In genomic region chr12:110637869-110638441, GRCh38 we compare ENCODE assay signal across 23 cellular contexts. TPM values are rescaled to one million over a fixed set of nuclear protein-coding genes. Genes with fewer than 3 reads are reported as not detected.
DNase-seq lines count a peak whose midpoint lies in the region; ATAC-seq and TF ChIP-seq lines count a peak whose summit lies in the region.
"Had no signal": no experiment of that assay in that cellular context is flagged by ENCODE, and none has a peak within 500 bp of the region (broad histone marks: within the 10 kb centered on the region; RNA-seq: fewer than 3 reads in every experiment).

No MANE protein-coding gene starts in this region.

- 66 to 83% (median 72%) methylated on average over 3 of the region's 3 CpGs for WGBS in psoas muscle, 3 donors

- no peaks in the 10 kb centered on the region for H3K27me3 Mint-ChIP-seq in activated naive CD8-positive, alpha-beta T cell treated with anti-CD3 and anti-CD28 coated beads, Interleukin-2, amount 10 ng/mL, durations not matched to agents 7 days and 5 days
- H3K27me3 Mint-ChIP-seq in activated T-helper 1 cell treated with anti-CD3 and anti-CD28 coated beads, Interleukin-12 subunit alpha, Interleukin-12 subunit beta, Interleukin-2, Interleukin-4 antibody, amounts not matched to agents 30 ng/mL and 10 ng/mL and 1 ng/mL, durations not matched to agents 14 hours and 24 hours and 36 hours (ENCODE audit: insufficient read depth) = no peaks in the 10 kb centered on the region

- H3K9me3 ChIP-seq in psoas muscle = no peaks in the 10 kb centered on the region
- H3K9me3 ChIP-seq: body of pancreas, ovary, SJSA1, thoracic aorta had no signal

- TF ChIP-seq CTCF in psoas muscle (IDR thresholded peaks at IDR 0.05) = no peak

- intact Hi-C loops in psoas muscle (cut with DNase I) = loop anchor here in 1 of 2 donors (10.0 kb wide), 1 partner anchor 247 kb away; no protein-coding TSS in a partner anchor
- intact Hi-C loops in activated T-helper 1 cell treated with anti-CD3 and anti-CD28 coated beads, Interleukin-12 subunit alpha, Interleukin-12 subunit beta, Interleukin-2, Interleukin-4 antibody, amounts not matched to agents 30 ng/mL and 10 ng/mL and 1 ng/mL, durations not matched to agents 14 hours and 24 hours and 36 hours (cut with micrococcal nuclease) = no loop called here

- peak; percentile 58 for ATAC-seq in HG02943 (IDR thresholded peaks at IDR 0.05; ENCODE audit: low read depth, unreplicated experiment)
- peak; percentile 86 for ATAC-seq in activated naive CD8-positive, alpha-beta T cell treated with anti-CD3 and anti-CD28 coated beads, Interleukin-2, amount 10 ng/mL, durations not matched to agents 7 days and 5 days (ENCODE audit: low read depth)
- peak; percentile 76 to 85 (median 82) for ATAC-seq in psoas muscle
- ATAC-seq in GM21381 (IDR thresholded peaks at IDR 0.05; ENCODE audit: unreplicated experiment) = no peak
- ATAC-seq in HG02588 (IDR thresholded peaks at IDR 0.05; ENCODE audit: unreplicated experiment) = no peak
- ATAC-seq: body of pancreas, left colon had no signal

- POLR2A ChIA-PET in activated naive CD8-positive, alpha-beta T cell treated with anti-CD3 and anti-CD28 coated beads, Interleukin-2, amount 10 ng/mL, durations not matched to agents 7 days and 5 days (lab: Charles Lee) = interaction anchor here (0.9 kb wide), 1 partner anchor 17 kb away, joined by 3 read pairs; no protein-coding TSS in a partner anchor

- peaks cover 37% of the 10 kb centered on the region for H3K4me1 Mint-ChIP-seq in activated naive CD8-positive, alpha-beta T cell treated with anti-CD3 and anti-CD28 coated beads, Interleukin-2, amount 10 ng/mL, durations not matched to agents 7 days and 5 days
- H3K4me1 Mint-ChIP-seq in activated T-helper 1 cell treated with anti-CD3 and anti-CD28 coated beads, Interleukin-12 subunit alpha, Interleukin-12 subunit beta, Interleukin-2, Interleukin-4 antibody, amounts not matched to agents 30 ng/mL and 10 ng/mL and 1 ng/mL, durations not matched to agents 14 hours and 24 hours and 36 hours (ENCODE audit: low read depth) = peaks cover 32% of the 10 kb centered on the region

- H3K27ac Mint-ChIP-seq in activated naive CD8-positive, alpha-beta T cell treated with anti-CD3 and anti-CD28 coated beads, Interleukin-2, amount 10 ng/mL, durations not matched to agents 7 days and 5 days = peak overlapping the region; percentile 54
- H3K27ac Mint-ChIP-seq in activated T-helper 1 cell treated with anti-CD3 and anti-CD28 coated beads, Interleukin-12 subunit alpha, Interleukin-12 subunit beta, Interleukin-2, Interleukin-4 antibody, amounts not matched to agents 30 ng/mL and 10 ng/mL and 1 ng/mL, durations not matched to agents 14 hours and 24 hours and 36 hours = no peak overlapping the region
- H3K27ac Mint-ChIP-seq: activated naive CD4-positive, alpha-beta T cell treated with anti-CD3 and anti-CD28 coated beads for 36 hours; T-helper 2 cell treated with Interferon-gamma antibody and Interleukin-4, amounts not matched to agents 5 μg/mL and 100 μg/mL, for 36 hours had no signal

- H3K9me3 Mint-ChIP-seq in activated naive CD8-positive, alpha-beta T cell treated with anti-CD3 and anti-CD28 coated beads, Interleukin-2, amount 10 ng/mL, durations not matched to agents 7 days and 5 days = no peaks in the 10 kb centered on the region
- H3K9me3 Mint-ChIP-seq in activated T-helper 1 cell treated with anti-CD3 and anti-CD28 coated beads, Interleukin-12 subunit alpha, Interleukin-12 subunit beta, Interleukin-2, Interleukin-4 antibody, amounts not matched to agents 30 ng/mL and 10 ng/mL and 1 ng/mL, durations not matched to agents 14 hours and 24 hours and 36 hours = no peaks in the 10 kb centered on the region
- H3K9me3 Mint-ChIP-seq: activated naive CD4-positive, alpha-beta T cell treated with anti-CD3 and anti-CD28 coated beads for 36 hours; T-helper 2 cell treated with Interferon-gamma antibody and Interleukin-4, amounts not matched to agents 5 μg/mL and 100 μg/mL, for 36 hours had no signal

- H3K4me1 ChIP-seq in psoas muscle = peaks cover 23% of the 10 kb centered on the region
- H3K4me1 ChIP-seq: body of pancreas had no signal

- H3K4me3 Mint-ChIP-seq in activated naive CD8-positive, alpha-beta T cell treated with anti-CD3 and anti-CD28 coated beads, Interleukin-2, amount 10 ng/mL, durations not matched to agents 7 days and 5 days = no peak overlapping the region
- H3K4me3 Mint-ChIP-seq in activated T-helper 1 cell treated with anti-CD3 and anti-CD28 coated beads, Interleukin-12 subunit alpha, Interleukin-12 subunit beta, Interleukin-2, Interleukin-4 antibody, amounts not matched to agents 30 ng/mL and 10 ng/mL and 1 ng/mL, durations not matched to agents 14 hours and 24 hours and 36 hours = no peak overlapping the region
- H3K4me3 Mint-ChIP-seq: activated naive CD4-positive, alpha-beta T cell treated with anti-CD3 and anti-CD28 coated beads for 36 hours; T-helper 2 cell treated with Interferon-gamma antibody and Interleukin-4, amounts not matched to agents 5 μg/mL and 100 μg/mL, for 36 hours had no signal

- H3K36me3 Mint-ChIP-seq in activated naive CD8-positive, alpha-beta T cell treated with anti-CD3 and anti-CD28 coated beads, Interleukin-2, amount 10 ng/mL, durations not matched to agents 7 days and 5 days = peaks cover 1% of the 10 kb centered on the region
- no peaks in the 10 kb centered on the region for H3K36me3 Mint-ChIP-seq in activated T-helper 1 cell treated with anti-CD3 and anti-CD28 coated beads, Interleukin-12 subunit alpha, Interleukin-12 subunit beta, Interleukin-2, Interleukin-4 antibody, amounts not matched to agents 30 ng/mL and 10 ng/mL and 1 ng/mL, durations not matched to agents 14 hours and 24 hours and 36 hours (ENCODE audit: low read depth)

- peaks cover 0 to 3% of the 10 kb centered on the region in 2 donors for H3K36me3 ChIP-seq in psoas muscle (ENCODE audit: insufficient read depth in 1 of 2, low read depth in 1 of 2)
- H3K36me3 ChIP-seq: ovary, SJSA1, thoracic aorta had no signal

- DNase-seq in EL (peak; percentile 8), psoas muscle (peak in 1 of 2 donors; percentile 46), NCI-H1105 treated with DMSO at 0.1 percent for 48 hours (lab: John Stamatoyannopoulos, UW) (no peak)
- DNase-seq in activated naive CD8-positive, alpha-beta T cell treated with anti-CD3 and anti-CD28 coated beads, Interleukin-2, amount 10 ng/mL, durations not matched to agents 7 days and 5 days = no peak
- DNase-seq in activated T-helper 1 cell treated with anti-CD3 and anti-CD28 coated beads, Interleukin-12 subunit alpha, Interleukin-12 subunit beta, Interleukin-2, Interleukin-4 antibody, amounts not matched to agents 30 ng/mL and 10 ng/mL and 1 ng/mL, durations not matched to agents 14 hours and 24 hours and 36 hours (ENCODE audit: low spot score) = no peak
- DNase-seq: activated CD8-positive, alpha-beta memory T cell treated with anti-CD3 and anti-CD28 coated beads, Interleukin-2, amount 50 U/mL, for 4 hours; activated naive CD4-positive, alpha-beta T cell treated with anti-CD3 and anti-CD28 coated beads for 36 hours; AML-193; body of pancreas; cortex of kidney; left colon; NCI-H2029; NCI-H524 treated with DMSO at 0.1 percent for 48 hours; OCI-M1; ovary; stimulated activated CD4-positive, alpha-beta T cell treated with anti-CD3 and anti-CD28 coated beads, Interleukin-2, amount 100 ng/mL, for 48 hours had no signal

- peak overlapping the region; percentile 23 for H3K27ac ChIP-seq in psoas muscle
- H3K27ac ChIP-seq: body of pancreas, ovary, SJSA1, thoracic aorta had no signal

- no peak overlapping the region for H3K4me3 ChIP-seq in psoas muscle
- H3K4me3 ChIP-seq: body of pancreas, ovary, SJSA1, thoracic aorta had no signal

- H3K27me3 ChIP-seq in psoas muscle (ENCODE audit: insufficient read depth in 3 of 3, low read length in 2 of 3) = no peaks in the 10 kb centered on the region
- H3K27me3 ChIP-seq: body of pancreas, ovary, SJSA1 had no signal

RNA-seq across cellular contexts. Expression of gene TCTN1, which starts 24.0 kb away (rescaled TPM):
- total RNA-seq in activated naive CD8-positive, alpha-beta T cell treated with anti-CD3 and anti-CD28 coated beads, Interleukin-2, amount 10 ng/mL, durations not matched to agents 7 days and 5 days = 10 to 100 TPM; 10.1 to 10.3 TPM
- 10 to 100 TPM in 3 of 4 donors, 1 to 10 TPM in 1; 8.6 to 23.5 (median 12.7) TPM for total RNA-seq in psoas muscle
- 10 to 100 TPM in 2 of 3 donors, 1 to 10 TPM in 1; 4.0 to 24.7 (median 12.1) TPM for polyA plus RNA-seq in psoas muscle
- 7.6 and 8.8 TPM in 2 replicates for total RNA-seq in activated T-helper 1 cell treated with anti-CD3 and anti-CD28 coated beads, Interleukin-12 subunit alpha, Interleukin-12 subunit beta, Interleukin-2, Interleukin-4 antibody, amounts not matched to agents 30 ng/mL and 10 ng/mL and 1 ng/mL, durations not matched to agents 14 hours and 24 hours and 36 hours

RNA-seq across cellular contexts. Expression of gene HVCN1, which starts 51.0 kb away (rescaled TPM):
- total RNA-seq in activated naive CD8-positive, alpha-beta T cell treated with anti-CD3 and anti-CD28 coated beads, Interleukin-2, amount 10 ng/mL, durations not matched to agents 7 days and 5 days = 10 to 100 TPM; 20.3 to 21.0 TPM
- total RNA-seq in psoas muscle = 1 to 10 TPM; 1.7 to 8.9 (median 4.3) TPM
- 1 to 10 TPM; 1.4 to 6.4 (median 2.8) TPM for polyA plus RNA-seq in psoas muscle
- total RNA-seq in activated T-helper 1 cell treated with anti-CD3 and anti-CD28 coated beads, Interleukin-12 subunit alpha, Interleukin-12 subunit beta, Interleukin-2, Interleukin-4 antibody, amounts not matched to agents 30 ng/mL and 10 ng/mL and 1 ng/mL, durations not matched to agents 14 hours and 24 hours and 36 hours = 13.8 and 16.7 TPM in 2 replicates
- total RNA-seq: MCF 10A, SJSA1 had no signal

RNA-seq across cellular contexts. Expression of gene PPTC7, which starts 54.8 kb away (rescaled TPM):
- total RNA-seq in activated naive CD8-positive, alpha-beta T cell treated with anti-CD3 and anti-CD28 coated beads, Interleukin-2, amount 10 ng/mL, durations not matched to agents 7 days and 5 days = 10 to 100 TPM; 28.3 to 30.0 TPM
- 100 to 1,000 TPM in 2 of 4 donors, 10 to 100 TPM in 2; 61.1 to 213 (median 86.7) TPM for total RNA-seq in psoas muscle
- 100 to 1,000 TPM in 1 of 3 donors, 10 to 100 TPM in 2; 54.6 to 134 (median 65.4) TPM for polyA plus RNA-seq in psoas muscle
- 57.9 and 59.1 TPM in 2 replicates for total RNA-seq in activated T-helper 1 cell treated with anti-CD3 and anti-CD28 coated beads, Interleukin-12 subunit alpha, Interleukin-12 subunit beta, Interleukin-2, Interleukin-4 antibody, amounts not matched to agents 30 ng/mL and 10 ng/mL and 1 ng/mL, durations not matched to agents 14 hours and 24 hours and 36 hours

Comparison
In these comparisons a context has a peak if more than half of its experiments do, and no peak if none do; other contexts are left out.
1. ATAC-seq: peak in HG02943 (single experiment), activated naive CD8-positive, alpha-beta T cell treated with anti-CD3 and anti-CD28 coated beads, Interleukin-2, amount 10 ng/mL, durations not matched to agents 7 days and 5 days (single experiment) and psoas muscle (4 of 4); none in GM21381 (single experiment) and HG02588 (single experiment).